8 cellular contexts compared by ENCODE assay signal in genomic region chr15:65583701-65584100, GRCh38. TPM values are rescaled to one million over a fixed set of nuclear protein-coding genes. Genes with fewer than 3 reads are reported as not detected.
DNase-seq lines count a peak whose midpoint lies in the region; ATAC-seq and TF ChIP-seq lines count a peak whose summit lies in the region.

No MANE protein-coding gene starts in this region.

- H3K9me3 ChIP-seq in PC-3 (ENCODE audit: low read length): no peaks in the 10 kb centered on the region

- no peaks in the 10 kb centered on the region for H3F3A ChIP-seq in PC-3 (ENCODE audit: low read length, unreplicated experiment)

- no peak overlapping the region for H3K4me2 ChIP-seq in PC-3 (ENCODE audit: low read length)

- no peaks in the 10 kb centered on the region for H3K79me2 ChIP-seq in PC-3 (ENCODE audit: low read length)

- H3K36me3 ChIP-seq in PC-3 (ENCODE audit: low read depth, low read length): peaks cover 13% of the 10 kb centered on the region; the same call in 1 of the 2 replicates

- no peaks in the 10 kb centered on the region for H3K27me3 ChIP-seq in PC-3 (ENCODE audit: low read length)

- H3K27ac ChIP-seq in PC-3 (ENCODE audit: low read length): no peak overlapping the region

- intact Hi-C loops in PC-3 (cut with micrococcal nuclease): no loop called here

- CTCF ChIA-PET in PC-3 (lab: Charles Lee): no interaction called here

- no peak for TF ChIP-seq CTCF in PC-3 (conservative IDR thresholded peaks at IDR 0.05; ENCODE audit: low read depth, low read length)

- no TSS peak for BruUV-seq in PC-3 (replicated peaks; lab: Mats Ljungman, UMichigan)

- DNase-seq in CMK (ENCODE audit: low read depth) (peak; percentile 20), KBM-7 (peak; percentile 57), activated T-helper 1 cell treated with Interleukin-2 at 50 U/mL for 16 hours (ENCODE audit: low read depth) (peak; percentile 8), lung microvascular endothelial cell (ENCODE audit: low read depth in 2 of 2) (peak; percentile 88 to 95), GM03348 (ENCODE audit: low spot score) (no peak), PC-3 (no peak), NCI-H2227 treated with DMSO at 0.1 percent for 48 hours (lab: John Stamatoyannopoulos, UW) (no peak)

- no peak for ATAC-seq in PC-3
- ATAC-seq in HG02610 (IDR thresholded peaks at IDR 0.05; ENCODE audit: unreplicated experiment): no peak

- no peaks in the 10 kb centered on the region for H4K20me1 ChIP-seq in PC-3 (ENCODE audit: low read length)

- peaks cover 16% of the 10 kb centered on the region for H3K4me1 ChIP-seq in PC-3 (ENCODE audit: insufficient read depth, low read length)

- in situ Hi-C loops in KBM-7 (cut with MboI; ENCODE audit: low pct_unique_long_range_greater_than_20kb, low sequenced_read_pairs): no loop called here

- H3K9ac ChIP-seq in PC-3 (ENCODE audit: low read length): no peak overlapping the region

- no peak overlapping the region for H2AFZ ChIP-seq in PC-3 (ENCODE audit: low read length)

- H3K9me2 ChIP-seq in PC-3 (replicated peaks; ENCODE audit: low read length): no peaks in the 10 kb centered on the region

- POLR2A ChIA-PET in PC-3 (lab: Charles Lee; ENCODE audit: unreplicated experiment): no interaction called here

- no peak overlapping the region for H3K4me3 ChIP-seq in PC-3 (ENCODE audit: low read length)

RNA-seq across cellular contexts. Expression of gene INTS14, which starts 27.2 kb away (rescaled TPM):
- 24.6 and 29.2 TPM in 2 replicates for total RNA-seq in lung microvascular endothelial cell
- total RNA-seq in PC-3 (2014; rRNA removed): 19.5 and 23.8 TPM in 2 replicates

RNA-seq across cellular contexts. Expression of gene SLC24A1, which starts 38.0 kb away (rescaled TPM):
- 12.7 and 23.8 TPM in 2 replicates for total RNA-seq in lung microvascular endothelial cell
- 3.0 and 3.3 TPM in 2 replicates for total RNA-seq in PC-3 (2014; rRNA removed)

RNA-seq across cellular contexts. Expression of gene HACD3, which starts 53.4 kb away (rescaled TPM):
- 83.0 and 87.5 TPM in 2 replicates for total RNA-seq in lung microvascular endothelial cell
- total RNA-seq in PC-3 (2014; rRNA removed): 53.0 and 64.9 TPM in 2 replicates

Comparison
In these comparisons a context has a peak if more than half of its experiments do, and no peak if none do; other contexts are left out.
1. DNase-seq: peak in CMK (single experiment), KBM-7 (single experiment), activated T-helper 1 cell treated with Interleukin-2 at 50 U/mL for 16 hours (single experiment) and lung microvascular endothelial cell (2 of 2); none in GM03348 (single experiment), PC-3 (single experiment) and NCI-H2227 treated with DMSO at 0.1 percent for 48 hours (single experiment).